ENCODE assay signal across 23 cellular contexts in the genomic region with DNA sequence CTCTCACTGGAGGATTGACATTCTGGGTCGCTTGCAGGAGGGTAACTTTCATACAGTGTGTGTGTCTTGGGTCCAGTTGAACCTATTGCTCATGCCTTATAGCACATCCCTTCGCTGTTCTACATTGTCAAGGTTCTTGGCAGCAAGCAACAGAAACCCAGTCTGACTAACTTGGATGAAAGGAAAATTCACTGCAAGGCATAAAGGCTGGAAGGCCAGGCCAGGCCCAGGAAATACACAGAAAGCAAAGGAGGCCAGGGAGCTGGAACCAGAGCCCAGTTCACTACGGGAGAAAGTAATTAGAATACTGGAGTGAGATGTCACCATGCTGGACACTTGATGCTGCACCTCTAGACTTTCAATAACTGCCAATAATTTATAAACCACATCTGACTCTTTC.
A peak's percentile ranks its signal among the peaks of the same experiment; 100 is the strongest.
DNase-seq lines count a peak whose midpoint lies in the region; ATAC-seq and TF ChIP-seq lines count a peak whose summit lies in the region.
"Had no signal": no experiment of that assay in that cellular context is flagged by ENCODE, and none has a peak within 500 bp of the region (broad histone marks: within the 10 kb centered on the region; RNA-seq: fewer than 3 reads in every experiment).

No MANE protein-coding gene starts in this region.

- CTCF ChIA-PET in CD4-positive, alpha-beta memory T cell (lab: Charles Lee; ENCODE audit: partially characterized antibody): interaction anchor here (1.0 kb wide), 1 partner anchor 14 kb away, joined by 6 read pairs; no protein-coding TSS in a partner anchor
- CTCF ChIA-PET in activated CD8-positive, alpha-beta T cell treated with anti-CD3 and anti-CD28 coated beads, Interleukin-2, amount 10 ng/mL, durations not matched to agents 7 days and 5 days (lab: Charles Lee): interaction anchor here (0.6 to 1.2 kb wide), 2 partner anchors 12 to 551 kb away, joined by 4 read pairs; no protein-coding TSS in a partner anchor
- CTCF ChIA-PET in naive thymus-derived CD4-positive, alpha-beta T cell (lab: Charles Lee): interaction anchor here (1.0 kb wide), 1 partner anchor 35 kb away, joined by 3 read pairs; no protein-coding TSS in a partner anchor

- TF ChIP-seq CTCF in omental fat pad (IDR thresholded peaks at IDR 0.05): no peak

- intact Hi-C loops in CD4-positive, alpha-beta memory T cell (cut with micrococcal nuclease): no loop called here
- intact Hi-C loops in naive thymus-derived CD4-positive, alpha-beta T cell (cut with micrococcal nuclease): loop anchor here in 1 of 2 donors (1.0 kb wide), 1 partner anchor 8 kb away; no protein-coding TSS in a partner anchor

- peak overlapping the region; percentile 39 for H3K27ac ChIP-seq in CD4-positive, alpha-beta memory T cell (ENCODE audit: low read depth, low read length)
- H3K27ac ChIP-seq in naive thymus-derived CD4-positive, alpha-beta T cell (ENCODE audit: low read depth, low read length): peak overlapping the region; percentile 74
- H3K27ac ChIP-seq: coronary artery, suprapubic skin, upper lobe of left lung had no signal

- peaks cover 5 to 13% of the 10 kb centered on the region in 2 donors for H3K9me3 Mint-ChIP-seq in activated T-cell treated with anti-CD3 and anti-CD28 coated beads, Interleukin-2, amount 50 U/mL, for 72 hours
- H3K9me3 Mint-ChIP-seq in CD4-positive, alpha-beta memory T cell: peaks cover 0 to 4% (median 0%) of the 10 kb centered on the region in 8 donors
- no peaks in the 10 kb centered on the region for H3K9me3 Mint-ChIP-seq in activated CD8-positive, alpha-beta T cell treated with anti-CD3 and anti-CD28 coated beads, Interleukin-2, amount 10 ng/mL, durations not matched to agents 7 days and 5 days (ENCODE audit: insufficient read depth)
- H3K9me3 Mint-ChIP-seq in naive thymus-derived CD4-positive, alpha-beta T cell: peaks cover 0 to 13% (median 0%) of the 10 kb centered on the region in 11 donors
- peaks cover 5 to 6% of the 10 kb centered on the region in 2 donors for H3K9me3 Mint-ChIP-seq in stimulated activated naive B cell treated with anti-CD40 and anti-IgM and Interleukin-4, amounts not matched to agents 10 μg/mL and 1 μg/mL and 100 μg/mL, for 72 hours
- H3K9me3 Mint-ChIP-seq: activated B cell treated with CpG ODN at 0.5 μM for 24 hours had no signal

- no peaks in the 10 kb centered on the region for H3K27me3 Mint-ChIP-seq in activated T-cell treated with anti-CD3 and anti-CD28 coated beads, Interleukin-2, amount 50 U/mL, for 72 hours (ENCODE audit: low read depth)
- H3K27me3 Mint-ChIP-seq in CD4-positive, alpha-beta memory T cell: no peaks in the 10 kb centered on the region
- H3K27me3 Mint-ChIP-seq in activated CD8-positive, alpha-beta T cell treated with anti-CD3 and anti-CD28 coated beads, Interleukin-2, amount 10 ng/mL, durations not matched to agents 7 days and 5 days (ENCODE audit: low read depth): no peaks in the 10 kb centered on the region
- no peaks in the 10 kb centered on the region for H3K27me3 Mint-ChIP-seq in naive thymus-derived CD4-positive, alpha-beta T cell
- H3K27me3 Mint-ChIP-seq in stimulated activated naive B cell treated with anti-CD40 and anti-IgM and Interleukin-4, amounts not matched to agents 10 μg/mL and 1 μg/mL and 100 μg/mL, for 72 hours: peaks cover 4 to 5% of the 10 kb centered on the region in 2 donors

- H3K4me3 ChIP-seq in CD4-positive, alpha-beta memory T cell (ENCODE audit: low read length in 2 of 2): no peak overlapping the region
- H3K4me3 ChIP-seq in naive thymus-derived CD4-positive, alpha-beta T cell (ENCODE audit: low read length): no peak overlapping the region
- H3K4me3 ChIP-seq: coronary artery, skin epidermis, suprapubic skin, upper lobe of left lung had no signal

- ATAC-seq in activated T-cell treated with anti-CD3 and anti-CD28 coated beads, Interleukin-2, amount 50 U/mL, for 72 hours (replicated peaks in 1 of 2): no peak
- ATAC-seq in activated CD8-positive, alpha-beta T cell treated with anti-CD3 and anti-CD28 coated beads, Interleukin-2, amount 10 ng/mL, durations not matched to agents 7 days and 5 days: no peak
- no peak for ATAC-seq in naive thymus-derived CD4-positive, alpha-beta T cell
- no peak for ATAC-seq in stimulated activated naive B cell treated with anti-CD40 and anti-IgM and Interleukin-4, amounts not matched to agents 10 μg/mL and 1 μg/mL and 100 μg/mL, for 72 hours (replicated peaks)
- ATAC-seq in omental fat pad (ENCODE audit: low FRiP score): no peak
- ATAC-seq: left colon had no signal

- H3K27me3 ChIP-seq in CD4-positive, alpha-beta memory T cell (ENCODE audit: insufficient read depth, low read length): no peaks in the 10 kb centered on the region
- H3K27me3 ChIP-seq in naive thymus-derived CD4-positive, alpha-beta T cell (ENCODE audit: control insufficient read depth in 2 of 2, insufficient read depth in 2 of 2, low read length in 2 of 2): no peaks in the 10 kb centered on the region
- H3K27me3 ChIP-seq: suprapubic skin, upper lobe of left lung had no signal

- peaks cover 55% of the 10 kb centered on the region for H3K4me1 Mint-ChIP-seq in activated T-cell treated with anti-CD3 and anti-CD28 coated beads, Interleukin-2, amount 50 U/mL, for 72 hours (ENCODE audit: low read depth)
- peaks cover 54 to 76% (median 64%) of the 10 kb centered on the region in 4 donors for H3K4me1 Mint-ChIP-seq in CD4-positive, alpha-beta memory T cell
- H3K4me1 Mint-ChIP-seq in activated CD8-positive, alpha-beta T cell treated with anti-CD3 and anti-CD28 coated beads, Interleukin-2, amount 10 ng/mL, durations not matched to agents 7 days and 5 days (ENCODE audit: low read depth): peaks cover 55% of the 10 kb centered on the region
- peaks cover 48 to 89% (median 86%) of the 10 kb centered on the region in 7 donors for H3K4me1 Mint-ChIP-seq in naive thymus-derived CD4-positive, alpha-beta T cell
- H3K4me1 Mint-ChIP-seq in stimulated activated naive B cell treated with anti-CD40 and anti-IgM and Interleukin-4, amounts not matched to agents 10 μg/mL and 1 μg/mL and 100 μg/mL, for 72 hours: peaks cover 18 to 31% of the 10 kb centered on the region in 2 donors

- H3K36me3 ChIP-seq in CD4-positive, alpha-beta memory T cell (ENCODE audit: insufficient read depth, low read length): no peaks in the 10 kb centered on the region
- no peaks in the 10 kb centered on the region for H3K36me3 ChIP-seq in naive thymus-derived CD4-positive, alpha-beta T cell (ENCODE audit: control insufficient read depth in 2 of 3, insufficient read depth in 3 of 3, low read length in 3 of 3)
- H3K36me3 ChIP-seq: suprapubic skin, upper lobe of left lung had no signal

- H3K4me3 Mint-ChIP-seq in activated T-cell treated with anti-CD3 and anti-CD28 coated beads, Interleukin-2, amount 50 U/mL, for 72 hours: no peak overlapping the region
- peak overlapping the region in 2 of 8 donors; percentile 40 to 58 for H3K4me3 Mint-ChIP-seq in CD4-positive, alpha-beta memory T cell
- H3K4me3 Mint-ChIP-seq in activated CD8-positive, alpha-beta T cell treated with anti-CD3 and anti-CD28 coated beads, Interleukin-2, amount 10 ng/mL, durations not matched to agents 7 days and 5 days: no peak overlapping the region
- H3K4me3 Mint-ChIP-seq in naive thymus-derived CD4-positive, alpha-beta T cell: peak overlapping the region in 9 of 10 donors; percentile 4 to 83 (median 25)
- no peak overlapping the region for H3K4me3 Mint-ChIP-seq in stimulated activated naive B cell treated with anti-CD40 and anti-IgM and Interleukin-4, amounts not matched to agents 10 μg/mL and 1 μg/mL and 100 μg/mL, for 72 hours
- H3K4me3 Mint-ChIP-seq: activated B cell treated with CpG ODN at 0.5 μM for 24 hours had no signal

- no peaks in the 10 kb centered on the region for H3K9me3 ChIP-seq in CD4-positive, alpha-beta memory T cell (ENCODE audit: control insufficient read depth in 1 of 2, low read length in 2 of 2)
- no peaks in the 10 kb centered on the region for H3K9me3 ChIP-seq in naive thymus-derived CD4-positive, alpha-beta T cell (ENCODE audit: control insufficient read depth in 2 of 3, low read length in 3 of 3)
- H3K9me3 ChIP-seq: suprapubic skin, upper lobe of left lung had no signal

- DNase-seq in activated T-cell treated with anti-CD3 and anti-CD28 coated beads, Interleukin-2, amount 50 U/mL, for 72 hours: no peak
- DNase-seq in activated T-cell treated with anti-CD3 and anti-CD28 coated beads, Interleukin-2, amount 50 U/mL, for 1 hour: no peak
- DNase-seq in CD4-positive, alpha-beta memory T cell: no peak
- no peak for DNase-seq in activated CD8-positive, alpha-beta T cell treated with anti-CD3 and anti-CD28 coated beads, Interleukin-2, amount 10 ng/mL, durations not matched to agents 7 days and 5 days
- no peak for DNase-seq in naive thymus-derived CD4-positive, alpha-beta T cell
- no peak for DNase-seq in stimulated activated naive B cell treated with anti-CD40 and anti-IgM and Interleukin-4, amounts not matched to agents 10 μg/mL and 1 μg/mL and 100 μg/mL, for 72 hours
- DNase-seq in omental fat pad (ENCODE audit: low spot score) (no peak), NCI-H2081 (lab: John Stamatoyannopoulos, UW) (no peak)
- DNase-seq: activated B cell treated with CpG ODN at 0.5 μM for 24 hours; aorta; DMS79 treated with DMSO at 0.1 percent for 48 hours; effector CD8-positive, alpha-beta T cell; GF-D8; left colon; mammary epithelial cell; NCI-H1694; SIG-M5; stimulated activated naive CD4-positive, alpha-beta T cell; SW 1271; upper lobe of left lung had no signal

- peak overlapping the region; percentile 20 for H3K27ac Mint-ChIP-seq in activated T-cell treated with anti-CD3 and anti-CD28 coated beads, Interleukin-2, amount 50 U/mL, for 72 hours
- peak overlapping the region; percentile 74 to 98 (median 97) for H3K27ac Mint-ChIP-seq in CD4-positive, alpha-beta memory T cell
- peak overlapping the region; percentile 90 for H3K27ac Mint-ChIP-seq in activated CD8-positive, alpha-beta T cell treated with anti-CD3 and anti-CD28 coated beads, Interleukin-2, amount 10 ng/mL, durations not matched to agents 7 days and 5 days
- H3K27ac Mint-ChIP-seq in naive thymus-derived CD4-positive, alpha-beta T cell: peak overlapping the region; percentile 72 to 100 (median 98)
- no peak overlapping the region for H3K27ac Mint-ChIP-seq in stimulated activated naive B cell treated with anti-CD40 and anti-IgM and Interleukin-4, amounts not matched to agents 10 μg/mL and 1 μg/mL and 100 μg/mL, for 72 hours
- H3K27ac Mint-ChIP-seq: activated B cell treated with CpG ODN at 0.5 μM for 24 hours had no signal

- POLR2A ChIA-PET in CD4-positive, alpha-beta memory T cell (lab: Charles Lee; ENCODE audit: partially characterized antibody): interaction anchor here (1.1 to 10.7 kb wide), 2 partner anchors 11 to 24 kb away, joined by 3 to 145 read pairs; no protein-coding TSS in a partner anchor
- POLR2A ChIA-PET in activated CD8-positive, alpha-beta T cell treated with anti-CD3 and anti-CD28 coated beads, Interleukin-2, amount 10 ng/mL, durations not matched to agents 7 days and 5 days (lab: Charles Lee): interaction anchor here (1.3 kb wide), 1 partner anchor 17 kb away, joined by 3 read pairs; no protein-coding TSS in a partner anchor
- POLR2A ChIA-PET in naive thymus-derived CD4-positive, alpha-beta T cell (lab: Charles Lee): interaction anchor here (0.7 to 2.8 kb wide), 3 partner anchors 9 to 354 kb away, joined by 4 to 34 read pairs (median 4); a partner anchor contains a TSS

- peaks cover 2 to 7% of the 10 kb centered on the region in 2 donors for H3K36me3 Mint-ChIP-seq in activated T-cell treated with anti-CD3 and anti-CD28 coated beads, Interleukin-2, amount 50 U/mL, for 72 hours (ENCODE audit: insufficient read depth in 2 of 2)
- H3K36me3 Mint-ChIP-seq in CD4-positive, alpha-beta memory T cell: peaks cover 2% of the 10 kb centered on the region in 2 donors
- H3K36me3 Mint-ChIP-seq in activated CD8-positive, alpha-beta T cell treated with anti-CD3 and anti-CD28 coated beads, Interleukin-2, amount 10 ng/mL, durations not matched to agents 7 days and 5 days (ENCODE audit: low read depth): peaks cover 21% of the 10 kb centered on the region
- peaks cover 0 to 26% (median 0%) of the 10 kb centered on the region in 5 donors for H3K36me3 Mint-ChIP-seq in naive thymus-derived CD4-positive, alpha-beta T cell
- H3K36me3 Mint-ChIP-seq in stimulated activated naive B cell treated with anti-CD40 and anti-IgM and Interleukin-4, amounts not matched to agents 10 μg/mL and 1 μg/mL and 100 μg/mL, for 72 hours: no peaks in the 10 kb centered on the region

- H3K4me1 ChIP-seq in CD4-positive, alpha-beta memory T cell (ENCODE audit: insufficient read depth, low read length): peaks cover 56% of the 10 kb centered on the region
- H3K4me1 ChIP-seq in naive thymus-derived CD4-positive, alpha-beta T cell (ENCODE audit: control insufficient read depth in 2 of 2, insufficient read depth in 2 of 2, low read length in 2 of 2): peaks cover 29 to 58% of the 10 kb centered on the region in 2 donors

Comparison
In these comparisons a context has a peak if more than half of its experiments do, and no peak if none do; other contexts are left out.
1. H3K4me3 Mint-ChIP-seq: peak in naive thymus-derived CD4-positive, alpha-beta T cell (9 of 10); none in activated T-cell treated with anti-CD3 and anti-CD28 coated beads, Interleukin-2, amount 50 U/mL, for 72 hours (0 of 2), activated CD8-positive, alpha-beta T cell treated with anti-CD3 and anti-CD28 coated beads, Interleukin-2, amount 10 ng/mL, durations not matched to agents 7 days and 5 days (single experiment) and stimulated activated naive B cell treated with anti-CD40 and anti-IgM and Interleukin-4, amounts not matched to agents 10 μg/mL and 1 μg/mL and 100 μg/mL, for 72 hours (0 of 2).